In the genomic region with DNA sequence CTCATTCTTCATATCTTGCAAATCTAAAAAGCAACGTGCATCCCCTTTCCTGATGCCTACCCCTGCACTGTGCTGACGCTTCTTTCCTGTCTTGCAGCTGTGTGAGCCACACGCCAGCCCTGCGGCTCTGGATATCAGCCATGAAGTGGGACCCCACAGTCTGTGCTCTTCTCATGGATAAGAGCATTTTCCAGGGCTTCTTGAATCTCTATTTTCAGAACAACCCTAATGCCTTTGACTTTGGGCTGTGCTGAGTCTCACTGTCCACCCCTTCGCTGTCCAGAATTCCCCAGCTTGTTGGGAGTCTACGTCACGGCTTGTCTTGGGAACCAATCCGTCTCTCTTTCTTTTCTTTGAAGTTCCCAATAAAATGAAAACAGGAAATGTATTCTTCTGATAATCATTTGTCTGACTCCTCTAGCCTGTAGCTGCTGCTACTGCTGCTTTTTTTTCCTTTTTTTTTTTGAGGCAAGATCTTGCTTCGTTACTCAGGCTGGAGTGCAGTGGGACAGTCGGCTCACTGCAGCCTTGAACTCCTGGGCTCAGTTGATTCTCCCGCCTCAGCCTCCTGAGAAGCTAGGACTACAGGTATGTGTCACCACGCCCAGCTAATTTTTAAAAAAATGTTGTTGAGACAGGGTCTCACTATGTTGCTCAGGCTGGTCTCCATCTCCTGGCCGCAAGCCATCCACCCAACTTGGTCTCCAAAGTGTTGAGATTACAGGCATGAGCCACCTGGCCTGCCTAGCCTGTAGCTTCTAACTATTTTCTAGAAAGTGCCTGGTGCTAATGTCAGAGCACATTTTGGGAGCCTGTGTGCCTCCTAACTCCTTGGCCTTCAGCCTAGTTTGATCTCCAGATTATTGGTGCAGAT, we compare ENCODE assay signal across 10 cellular contexts. TPM values are rescaled to one million over a fixed set of nuclear protein-coding genes. Genes with fewer than 3 reads are reported as not detected.
DNase-seq lines count a peak whose midpoint lies in the region; ATAC-seq and TF ChIP-seq lines count a peak whose summit lies in the region.
"Had no signal": no experiment of that assay in that cellular context is flagged by ENCODE, and none has a peak within 500 bp of the region (broad histone marks: within the 10 kb centered on the region; RNA-seq: fewer than 3 reads in every experiment).

No MANE protein-coding gene starts in this region.

- H3K27ac Mint-ChIP-seq in activated naive CD8-positive, alpha-beta T cell treated with anti-CD3 and anti-CD28 coated beads, Interleukin-2, amount 50 U/mL, for 24 hours, result peak overlapping the region; percentile 21
- H3K27ac Mint-ChIP-seq in activated naive CD8-positive, alpha-beta T cell treated with anti-CD3 and anti-CD28 coated beads for 36 hours, result no peak overlapping the region
- peak overlapping the region in 2 of 3 experiments; percentile 62 to 73 for H3K27ac Mint-ChIP-seq in nephron
- H3K27ac Mint-ChIP-seq: activated CD8-positive, alpha-beta T cell treated with anti-CD3 and anti-CD28 coated beads, Interleukin-2, amount 10 ng/mL, durations not matched to agents 7 days and 5 days had no signal

- H3K4me1 Mint-ChIP-seq in activated naive CD8-positive, alpha-beta T cell treated with anti-CD3 and anti-CD28 coated beads, Interleukin-2, amount 50 U/mL, for 24 hours, result peaks cover 34% of the 10 kb centered on the region
- H3K4me1 Mint-ChIP-seq in activated naive CD8-positive, alpha-beta T cell treated with anti-CD3 and anti-CD28 coated beads for 36 hours, result peaks cover 17% of the 10 kb centered on the region
- peaks cover 24% of the 10 kb centered on the region for H3K4me1 Mint-ChIP-seq in nephron

- H3K4me1 ChIP-seq in fibroblast of lung (ENCODE audit: control insufficient read depth, extremely low read depth, insufficient read depth, low read length) (peaks cover 21% of the 10 kb centered on the region), aorta (ENCODE audit: control insufficient read depth in 1 of 2, insufficient read depth in 2 of 2, low read length in 2 of 2) (peaks cover 0 to 4% of the 10 kb centered on the region in 2 donors), OCI-LY7 (ENCODE audit: insufficient read depth, low read length, poor library complexity, severe bottlenecking) (peaks cover 18% of the 10 kb centered on the region)

- intact Hi-C loops in aorta (cut with DNase I) (no loop called here), OCI-LY7 (cut with micrococcal nuclease; ENCODE audit: unreplicated experiment) (no loop called here)

- H3K9me3 Mint-ChIP-seq in activated naive CD8-positive, alpha-beta T cell treated with anti-CD3 and anti-CD28 coated beads, Interleukin-2, amount 50 U/mL, for 24 hours, result peaks cover 13% of the 10 kb centered on the region
- H3K9me3 Mint-ChIP-seq in activated naive CD8-positive, alpha-beta T cell treated with anti-CD3 and anti-CD28 coated beads for 36 hours, result no peaks in the 10 kb centered on the region
- peaks cover 2% of the 10 kb centered on the region for H3K9me3 Mint-ChIP-seq in nephron

- TF ChIP-seq CTCF in fibroblast of lung (conservative IDR thresholded peaks at IDR 0.05 in 1 of 2, IDR thresholded peaks at IDR 0.05 in 1 of 2; ENCODE audit: low read depth in 1 of 2, low read length in 2 of 2) (no peak), nephron (IDR thresholded peaks at IDR 0.05; ENCODE audit: unreplicated experiment in 3 of 3) (no peak), OCI-LY7 (conservative IDR thresholded peaks at IDR 0.05; ENCODE audit: low read length) (no peak)

- H3K27me3 Mint-ChIP-seq in activated naive CD8-positive, alpha-beta T cell treated with anti-CD3 and anti-CD28 coated beads, Interleukin-2, amount 50 U/mL, for 24 hours, result no peaks in the 10 kb centered on the region
- peaks cover 12% of the 10 kb centered on the region for H3K27me3 Mint-ChIP-seq in activated naive CD8-positive, alpha-beta T cell treated with anti-CD3 and anti-CD28 coated beads for 36 hours
- peaks cover 4% of the 10 kb centered on the region for H3K27me3 Mint-ChIP-seq in nephron (ENCODE audit: low read depth)

- no peaks in the 10 kb centered on the region for H3K9me2 ChIP-seq in OCI-LY7 (ENCODE audit: insufficient read depth, low read length)

- H3K4me2 ChIP-seq in fibroblast of lung (ENCODE audit: extremely low read depth, insufficient read depth, low read length) (peak overlapping the region; percentile 36), OCI-LY7 (ENCODE audit: low read length) (no peak overlapping the region)

- DNase-seq in activated naive CD8-positive, alpha-beta T cell treated with anti-CD3 and anti-CD28 coated beads, Interleukin-2, amount 50 U/mL, for 24 hours, result no peak
- no peak for DNase-seq in activated naive CD8-positive, alpha-beta T cell treated with anti-CD3 and anti-CD28 coated beads for 36 hours
- DNase-seq in fibroblast of lung (ENCODE audit: low read depth in 2 of 2), result peak; percentile 85 to 90
- DNase-seq in aorta, result no peak
- no peak for DNase-seq in OCI-LY7 (ENCODE audit: low spot score)
- DNase-seq in cortex of kidney (lab: John Stamatoyannopoulos, UW), result no peak
- DNase-seq in T-helper 2 cell, result no peak
- DNase-seq: activated CD8-positive, alpha-beta T cell treated with anti-CD3 and anti-CD28 coated beads, Interleukin-2, amount 10 ng/mL, durations not matched to agents 7 days and 5 days; head of caudate nucleus had no signal

- H3K79me2 ChIP-seq in fibroblast of lung (ENCODE audit: control insufficient read depth, insufficient read depth, low read length) (no peaks in the 10 kb centered on the region), OCI-LY7 (ENCODE audit: insufficient read depth, low read depth, low read length) (no peaks in the 10 kb centered on the region)

- ATAC-seq in activated naive CD8-positive, alpha-beta T cell treated with anti-CD3 and anti-CD28 coated beads, Interleukin-2, amount 50 U/mL, for 24 hours, result no peak
- no peak for ATAC-seq in aorta (ENCODE audit: low FRiP score)
- ATAC-seq: activated CD8-positive, alpha-beta T cell treated with anti-CD3 and anti-CD28 coated beads, Interleukin-2, amount 10 ng/mL, durations not matched to agents 7 days and 5 days had no signal

- no peaks in the 10 kb centered on the region for H3K27me3 ChIP-seq in fibroblast of lung (ENCODE audit: control insufficient read depth, insufficient read depth, low read length)
- no peaks in the 10 kb centered on the region for H3K27me3 ChIP-seq in aorta (ENCODE audit: control insufficient read depth in 1 of 2, insufficient read depth in 2 of 2, low read length in 1 of 2)

- CTCF ChIA-PET in OCI-LY7 (lab: Charles Lee; ENCODE audit: unreplicated experiment), result interaction anchor here (1.0 to 1.4 kb wide), 2 partner anchors 51 to 54 kb away, joined by 3 to 4 read pairs; a partner anchor contains a TSS

- WGBS in aorta, 2 donors, result 62 to 67% methylated on average over 13 of the region's 13 CpGs

- peak overlapping the region; percentile 56 for H3K9ac ChIP-seq in fibroblast of lung (ENCODE audit: insufficient read depth, low read length)

- H2AFZ ChIP-seq in fibroblast of lung (ENCODE audit: low read length) (no peak overlapping the region), OCI-LY7 (ENCODE audit: low read length) (no peak overlapping the region)

- H3K27ac ChIP-seq in fibroblast of lung (ENCODE audit: insufficient read depth, low read length), result peak overlapping the region; percentile 98
- peak overlapping the region; percentile 38 to 92 for H3K27ac ChIP-seq in aorta (ENCODE audit: low read depth in 1 of 2, low read length in 2 of 2)
- H3K27ac ChIP-seq in OCI-LY7 (ENCODE audit: low read depth, low read length, poor library complexity, severe bottlenecking), result no peak overlapping the region

- H4K20me1 ChIP-seq in fibroblast of lung (ENCODE audit: control insufficient read depth, extremely low read depth, insufficient read depth, low read length) (no peaks in the 10 kb centered on the region), OCI-LY7 (ENCODE audit: insufficient read depth, low read length) (no peaks in the 10 kb centered on the region)

- H3K4me3 ChIP-seq in fibroblast of lung (replicated peaks in 1 of 4; ENCODE audit: control extremely low read depth in 1 of 4, insufficient read depth in 1 of 4, low read depth in 3 of 4, low read length in 4 of 4) (peak overlapping the region in 2 of 4 experiments; percentile 23 to 29), aorta (ENCODE audit: low read length in 2 of 2) (no peak overlapping the region), OCI-LY7 (ENCODE audit: low read depth, low read length, poor library complexity, severe bottlenecking) (no peak overlapping the region)

- no peak overlapping the region for H3K4me3 Mint-ChIP-seq in activated naive CD8-positive, alpha-beta T cell treated with anti-CD3 and anti-CD28 coated beads, Interleukin-2, amount 50 U/mL, for 24 hours
- no peak overlapping the region for H3K4me3 Mint-ChIP-seq in activated naive CD8-positive, alpha-beta T cell treated with anti-CD3 and anti-CD28 coated beads for 36 hours
- peak overlapping the region in 1 of 3 experiments; percentile 5 for H3K4me3 Mint-ChIP-seq in nephron
- H3K4me3 Mint-ChIP-seq: activated CD8-positive, alpha-beta T cell treated with anti-CD3 and anti-CD28 coated beads, Interleukin-2, amount 10 ng/mL, durations not matched to agents 7 days and 5 days had no signal

- H3K36me3 Mint-ChIP-seq in activated naive CD8-positive, alpha-beta T cell treated with anti-CD3 and anti-CD28 coated beads, Interleukin-2, amount 50 U/mL, for 24 hours (ENCODE audit: low read depth), result peaks cover 7% of the 10 kb centered on the region
- H3K36me3 Mint-ChIP-seq in activated naive CD8-positive, alpha-beta T cell treated with anti-CD3 and anti-CD28 coated beads for 36 hours, result peaks cover 8% of the 10 kb centered on the region
- no peaks in the 10 kb centered on the region for H3K36me3 Mint-ChIP-seq in nephron (ENCODE audit: low read depth)

- no TSS peak for BruUV-seq in OCI-LY7 (replicated peaks; lab: Mats Ljungman, UMichigan)

- POLR2A ChIA-PET in OCI-LY7 (lab: Charles Lee), result interaction anchor here (0.6 to 1.1 kb wide), 2 partner anchors 54 to 68 kb away, joined by 3 read pairs; a partner anchor contains a TSS

- H3K9me3 ChIP-seq in fibroblast of lung (ENCODE audit: control insufficient read depth, insufficient read depth, low read depth, low read length) (no peaks in the 10 kb centered on the region), aorta (ENCODE audit: control insufficient read depth, low read length) (no peaks in the 10 kb centered on the region), OCI-LY7 (ENCODE audit: low read length) (no peaks in the 10 kb centered on the region)

- H3K36me3 ChIP-seq in fibroblast of lung (ENCODE audit: control insufficient read depth, insufficient read depth, low read length) (no peaks in the 10 kb centered on the region), aorta (ENCODE audit: control insufficient read depth in 1 of 2, insufficient read depth in 2 of 2, low read length in 1 of 2) (no peaks in the 10 kb centered on the region), OCI-LY7 (ENCODE audit: insufficient read depth, low read length) (no peaks in the 10 kb centered on the region)

RNA-seq across cellular contexts. Expression of a gene that starts 30.3 kb away (rescaled TPM):
- total RNA-seq in activated naive CD8-positive, alpha-beta T cell treated with anti-CD3 and anti-CD28 coated beads for 36 hours, result 1 to 10 TPM; 1.5 to 2.5 TPM
- total RNA-seq in fibroblast of lung (2.1 and 3.1 TPM in 2 replicates), aorta (1 to 10 TPM; 1.7 to 3.5 TPM), OCI-LY7 (2022) (1.6 and 2.2 TPM in 2 replicates)
- polyA plus RNA-seq in fibroblast of lung (2.9 and 5.9 TPM in 2 replicates), aorta (1 to 10 TPM; 3.5 to 4.3 TPM)
- 2.8 and 4.8 TPM in 2 replicates for polyA plus RNA-seq in fibroblast of lung (2012)
- 2.4 and 2.7 TPM in 2 replicates for polyA minus RNA-seq in fibroblast of lung (ENCODE audit: low replicate concordance)
- 1.6 and 8.2 TPM in 2 replicates for total RNA-seq in OCI-LY7 (2014; rRNA removed; shearing (Covaris generic))

RNA-seq across cellular contexts. Expression of a gene that starts 39.0 kb away (rescaled TPM):
- 10 to 100 TPM; 18.8 to 19.4 TPM for total RNA-seq in activated naive CD8-positive, alpha-beta T cell treated with anti-CD3 and anti-CD28 coated beads for 36 hours
- total RNA-seq in fibroblast of lung, result 5.4 and 6.8 TPM in 2 replicates
- 11.1 and 18.8 TPM in 2 replicates for polyA plus RNA-seq in fibroblast of lung
- polyA plus RNA-seq in fibroblast of lung (2012), result 11.1 and 18.6 TPM in 2 replicates
- polyA minus RNA-seq in fibroblast of lung (ENCODE audit: low replicate concordance), result 23.7 and 30.0 TPM in 2 replicates
- total RNA-seq in aorta, result 10 to 100 TPM; 22.3 to 51.4 TPM
- 10 to 100 TPM in 1 of 2 donors, 1 to 10 TPM in 1; 4.3 to 15.5 TPM for polyA plus RNA-seq in aorta
- total RNA-seq in OCI-LY7 (2014; rRNA removed; shearing (Covaris generic)), result 3.3 and 6.0 TPM in 2 replicates
- total RNA-seq in OCI-LY7 (2022), result 18.0 and 19.6 TPM in 2 replicates

RNA-seq across cellular contexts. Expression of a gene that starts 44.6 kb away (rescaled TPM):
- 100 to 1,000 TPM; 148 to 153 TPM for total RNA-seq in activated naive CD8-positive, alpha-beta T cell treated with anti-CD3 and anti-CD28 coated beads for 36 hours
- total RNA-seq in fibroblast of lung, result 145 and 151 TPM in 2 replicates
- polyA plus RNA-seq in fibroblast of lung, result 249 and 311 TPM in 2 replicates
- polyA plus RNA-seq in fibroblast of lung (2012), result 243 and 320 TPM in 2 replicates
- 11.0 and 14.4 TPM in 2 replicates for polyA minus RNA-seq in fibroblast of lung (ENCODE audit: low replicate concordance)
- total RNA-seq in aorta, result 10 to 100 TPM; 84.1 to 95.9 TPM
- polyA plus RNA-seq in aorta, result 100 to 1,000 TPM; 125 to 235 TPM
- total RNA-seq in OCI-LY7 (2014; rRNA removed; shearing (Covaris generic)), result 21.4 and 27.4 TPM in 2 replicates
- total RNA-seq in OCI-LY7 (2022), result 1.7 and 2.6 TPM in 2 replicates

RNA-seq across cellular contexts. Expression of a gene that starts 54.4 kb away (rescaled TPM):
- under 1 TPM; 0.34 to 0.41 TPM for total RNA-seq in activated naive CD8-positive, alpha-beta T cell treated with anti-CD3 and anti-CD28 coated beads for 36 hours
- total RNA-seq in fibroblast of lung, result 0.26 and 0.33 TPM in 2 replicates
- polyA plus RNA-seq in fibroblast of lung, result 0.24 and 0.42 TPM in 2 replicates
- polyA plus RNA-seq in fibroblast of lung (2012), result 0.20 and 0.54 TPM in 2 replicates
- not detected in 2 replicates for polyA minus RNA-seq in fibroblast of lung (ENCODE audit: low replicate concordance)
- 1 to 10 TPM; 1.1 to 1.3 TPM for total RNA-seq in aorta
- polyA plus RNA-seq in aorta, result under 1 TPM; 0.38 to 0.67 TPM
- total RNA-seq in OCI-LY7 (2014; rRNA removed; shearing (Covaris generic)), result 0.09 and 0.36 TPM in 2 replicates
- 1.5 and 2.0 TPM in 2 replicates for total RNA-seq in OCI-LY7 (2022)

Comparison
In these comparisons a context has a peak if more than half of its experiments do, and no peak if none do; other contexts are left out.
1. DNase-seq: peak in fibroblast of lung (2 of 2); none in activated naive CD8-positive, alpha-beta T cell treated with anti-CD3 and anti-CD28 coated beads, Interleukin-2, amount 50 U/mL, for 24 hours (single experiment), activated naive CD8-positive, alpha-beta T cell treated with anti-CD3 and anti-CD28 coated beads for 36 hours (single experiment), aorta (0 of 2), OCI-LY7 (single experiment), cortex of kidney (single experiment) and T-helper 2 cell (0 of 5).